ENCODE assay signal across 24 cellular contexts in the genomic region with DNA sequence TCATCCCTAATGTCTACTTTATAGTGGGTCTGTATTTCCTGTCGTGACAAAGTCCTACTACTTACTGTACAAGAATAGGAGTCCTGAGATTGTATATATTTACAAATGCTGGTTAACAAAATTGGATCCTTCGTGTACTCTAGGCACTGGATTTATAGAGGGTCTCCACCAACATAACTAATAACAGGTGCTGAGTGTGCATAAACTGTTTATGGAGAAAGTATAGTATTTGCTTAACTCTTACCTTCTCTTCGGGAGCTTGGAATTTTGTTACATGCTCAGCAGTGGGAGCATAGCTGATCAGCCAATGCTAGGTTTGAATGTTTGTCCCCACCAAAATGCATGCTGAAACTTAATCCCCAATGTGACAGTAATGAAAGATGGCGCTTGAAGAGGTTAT. TPM values are rescaled to one million over a fixed set of nuclear protein-coding genes. Genes with fewer than 3 reads are reported as not detected.
DNase-seq lines count a peak whose midpoint lies in the region; ATAC-seq, FAIRE-seq and TF ChIP-seq lines count a peak whose summit lies in the region.
"Had no signal": no experiment of that assay in that cellular context is flagged by ENCODE, and none has a peak within 500 bp of the region (broad histone marks: within the 10 kb centered on the region; RNA-seq: fewer than 3 reads in every experiment).

No MANE protein-coding gene starts in this region.

- H3K27ac ChIP-seq in HepG2 (ENCODE audit: extremely low read length, insufficient read depth, low read length) (no peak overlapping the region), right lobe of liver (no peak overlapping the region), endodermal cell (ENCODE audit: low read depth, low read length) (no peak overlapping the region), liver (ENCODE audit: low read depth in 1 of 2, low read length in 2 of 2) (no peak overlapping the region)
- H3K27ac ChIP-seq: 22Rv1; A549; BLaER1 treated with 17β-estradiol and CSF1 and Interleukin-3, amounts not matched to agents 10 nM and 100 nM; C4-2B had no signal

- intact Hi-C loops in HepG2 (cut with micrococcal nuclease; ENCODE audit: unreplicated experiment) (no loop called here), right lobe of liver (cut with DNase I) (no loop called here), posterior vena cava (cut with DNase I) (loop anchor here in 1 of 2 donors (10.0 kb wide), 1 partner anchor 129 kb away; no protein-coding TSS in a partner anchor)
- intact Hi-C loops in activated CD4-positive, alpha-beta memory T cell treated with anti-CD3 and anti-CD28 coated beads for 36 hours (cut with micrococcal nuclease): no loop called here

- no peaks in the 10 kb centered on the region for H3K4me1 Mint-ChIP-seq in endodermal cell
- H3K4me1 Mint-ChIP-seq in activated CD4-positive, alpha-beta memory T cell treated with anti-CD3 and anti-CD28 coated beads for 36 hours (ENCODE audit: low read depth): no peaks in the 10 kb centered on the region
- H3K4me1 Mint-ChIP-seq: B cell had no signal

- H3K4me1 ChIP-seq in HepG2 (ENCODE audit: insufficient read depth, low read length) (no peaks in the 10 kb centered on the region), right lobe of liver (no peaks in the 10 kb centered on the region), adipocyte (ENCODE audit: control insufficient read depth, insufficient read depth, low read length) (no peaks in the 10 kb centered on the region), endodermal cell (ENCODE audit: control insufficient read depth, insufficient read depth, low read length) (no peaks in the 10 kb centered on the region), liver (ENCODE audit: control insufficient read depth in 4 of 4, insufficient read depth in 4 of 4, low read length in 3 of 4) (no peaks in the 10 kb centered on the region)
- H3K4me1 ChIP-seq: A549; BLaER1 treated with 17β-estradiol and CSF1 and Interleukin-3, amounts not matched to agents 10 nM and 100 nM; Caco-2 had no signal

- peaks cover 42% of the 10 kb centered on the region for H3K36me3 Mint-ChIP-seq in endodermal cell (ENCODE audit: low read depth)
- H3K36me3 Mint-ChIP-seq in activated CD4-positive, alpha-beta memory T cell treated with anti-CD3 and anti-CD28 coated beads for 36 hours: peaks cover 53% of the 10 kb centered on the region

- H3K4me3 Mint-ChIP-seq in endodermal cell: no peak overlapping the region
- H3K4me3 Mint-ChIP-seq in activated CD4-positive, alpha-beta memory T cell treated with anti-CD3 and anti-CD28 coated beads for 36 hours: no peak overlapping the region
- H3K4me3 Mint-ChIP-seq: B cell; CD4-positive, alpha-beta T cell; CD8-positive, alpha-beta T cell had no signal

- TF ChIP-seq CTCF in HepG2 (CRISPR knock-in tag; IDR thresholded peaks at IDR 0.05) (no peak), right lobe of liver (IDR thresholded peaks at IDR 0.05) (no peak), endodermal cell (conservative IDR thresholded peaks at IDR 0.05) (no peak), liver (IDR thresholded peaks at IDR 0.05; ENCODE audit: low read depth, low read length, missing input control) (no peak)

- peaks cover 3 to 37% of the 10 kb centered on the region in 2 experiments; a peak in 4 of 5 replicates for H3K36me3 ChIP-seq in HepG2 (replicated peaks in 1 of 2; ENCODE audit: control insufficient read depth in 1 of 2, insufficient read depth in 2 of 2, low read length in 2 of 2)
- H3K36me3 ChIP-seq in right lobe of liver: peaks cover 0 to 20% (median 6%) of the 10 kb centered on the region in 4 donors
- peaks cover 41% of the 10 kb centered on the region for H3K36me3 ChIP-seq in adipocyte (ENCODE audit: control insufficient read depth, insufficient read depth, low read length, severe bottlenecking)
- peaks cover 29% of the 10 kb centered on the region for H3K36me3 ChIP-seq in endodermal cell (ENCODE audit: control insufficient read depth, insufficient read depth, low read length)
- H3K36me3 ChIP-seq in liver (ENCODE audit: control insufficient read depth in 4 of 4, insufficient read depth in 3 of 4, low read depth in 1 of 4, low read length in 3 of 4): peaks cover 9 to 36% (median 28%) of the 10 kb centered on the region in 4 donors

- H4K20me1 ChIP-seq in HepG2 (ENCODE audit: insufficient read depth, low read length): no peaks in the 10 kb centered on the region
- H4K20me1 ChIP-seq: BLaER1 treated with 17β-estradiol and CSF1 and Interleukin-3, amounts not matched to agents 10 nM and 100 nM had no signal

- H3K4me2 ChIP-seq in HepG2 (ENCODE audit: low read depth, low read length): no peak overlapping the region
- H3K4me2 ChIP-seq: A549; BLaER1 treated with 17β-estradiol and CSF1 and Interleukin-3, amounts not matched to agents 10 nM and 100 nM had no signal

- no peak for TF ChIP-seq EP300 in HepG2 (IDR thresholded peaks at IDR 0.05; ENCODE audit: low read depth in 2 of 2, low read length in 2 of 2)
- TF ChIP-seq EP300 in HepG2 (CRISPR knock-in tag; IDR thresholded peaks at IDR 0.05; ENCODE audit: borderline replicate concordance): no peak

- FAIRE-seq in HepG2 (lab: Jason Lieb, UNC): no peak
- FAIRE-seq: A549, D721Med, G401.6, GM12891 had no signal

- ATAC-seq in HepG2 (no peak), right lobe of liver (no peak), GM19035 (IDR thresholded peaks at IDR 0.05; ENCODE audit: unreplicated experiment) (no peak)
- ATAC-seq: A549; CD8-positive, alpha-beta T cell had no signal

- H3K4me3 ChIP-seq in HepG2 (replicated peaks in 1 of 3; ENCODE audit: insufficient read depth in 1 of 3, low read depth in 2 of 3, low read length in 3 of 3) (no peak overlapping the region), right lobe of liver (no peak overlapping the region), adipocyte (ENCODE audit: low read length) (peak overlapping the region; percentile 59), endodermal cell (ENCODE audit: low read length) (peak overlapping the region; percentile 35), liver (ENCODE audit: low read depth in 1 of 3, low read length in 3 of 3) (peak overlapping the region in 2 of 3 donors; percentile 42 to 54)
- H3K4me3 ChIP-seq: A549 had no signal

- DNase-seq in HepG2 (ENCODE audit: low spot score) (no peak), right lobe of liver (no peak), adipocyte (ENCODE audit: low read depth) (no peak), endodermal cell (no peak), posterior vena cava (ENCODE audit: low spot score) (no peak)
- DNase-seq in activated CD4-positive, alpha-beta memory T cell treated with anti-CD3 and anti-CD28 coated beads for 36 hours: no peak
- DNase-seq: AML-193; Caco-2; Calu3; CD4-positive, alpha-beta T cell; CD8-positive, alpha-beta T cell; DMS79 treated with DMSO at 0.1 percent for 48 hours; GF-D8 had no signal

- H3K27me3 ChIP-seq in HepG2 (ENCODE audit: control insufficient read depth in 1 of 2, insufficient read depth in 2 of 2, low read length in 2 of 2) (no peaks in the 10 kb centered on the region), right lobe of liver (no peaks in the 10 kb centered on the region), adipocyte (replicated peaks; ENCODE audit: control insufficient read depth, insufficient read depth, low read length) (no peaks in the 10 kb centered on the region), endodermal cell (ENCODE audit: control insufficient read depth, insufficient read depth, low read length, poor library complexity, severe bottlenecking) (no peaks in the 10 kb centered on the region), liver (ENCODE audit: control insufficient read depth in 4 of 4, insufficient read depth in 4 of 4, low read length in 3 of 4) (no peaks in the 10 kb centered on the region)
- H3K27me3 ChIP-seq: BLaER1 treated with 17β-estradiol and CSF1 and Interleukin-3, amounts not matched to agents 10 nM and 100 nM had no signal

- TF ChIP-seq RAD21 in HepG2 (CRISPR knock-in tag; IDR thresholded peaks at IDR 0.05) (no peak), liver (IDR thresholded peaks at IDR 0.05) (no peak)

- TF ChIP-seq POLR2A in HepG2 (IDR thresholded peaks at IDR 0.05; ENCODE audit: insufficient read depth in 1 of 2, low read depth in 2 of 2, low read length in 2 of 2): no peak
- TF ChIP-seq POLR2A in right lobe of liver (IDR thresholded peaks at IDR 0.05): no peak

- peaks cover 88% of the 10 kb centered on the region for H3K9me3 Mint-ChIP-seq in endodermal cell
- peaks cover 60% of the 10 kb centered on the region for H3K9me3 Mint-ChIP-seq in activated CD4-positive, alpha-beta memory T cell treated with anti-CD3 and anti-CD28 coated beads for 36 hours

- BruUV-seq in HepG2 (replicated peaks; lab: Mats Ljungman, UMichigan): no TSS peak

- CTCF ChIA-PET in HepG2 (lab: Yijun Ruan, JAX; ENCODE audit: low intra/inter-chr PET ratio, low total read pairs): no interaction called here
- CTCF ChIA-PET in activated CD4-positive, alpha-beta memory T cell treated with anti-CD3 and anti-CD28 coated beads for 36 hours (lab: Charles Lee): no interaction called here

- no peak overlapping the region for H2AFZ ChIP-seq in HepG2 (ENCODE audit: low read length)

- no peak overlapping the region for H3K9ac ChIP-seq in HepG2 (ENCODE audit: insufficient read depth, low read depth, low read length)
- H3K9ac ChIP-seq in adipocyte (ENCODE audit: low read length): no peak overlapping the region
- no peak overlapping the region for H3K9ac ChIP-seq in endodermal cell (ENCODE audit: extremely low read depth, low read length, poor library complexity, severe bottlenecking)
- H3K9ac ChIP-seq in liver (ENCODE audit: low read depth in 1 of 2, low read length in 2 of 2): no peak overlapping the region
- H3K9ac ChIP-seq: BLaER1 treated with 17β-estradiol and CSF1 and Interleukin-3, amounts not matched to agents 10 nM and 100 nM had no signal

- no peaks in the 10 kb centered on the region for H3K27me3 Mint-ChIP-seq in endodermal cell (ENCODE audit: insufficient read depth)
- H3K27me3 Mint-ChIP-seq in activated CD4-positive, alpha-beta memory T cell treated with anti-CD3 and anti-CD28 coated beads for 36 hours: no peaks in the 10 kb centered on the region
- H3K27me3 Mint-ChIP-seq: B cell; CD4-positive, alpha-beta T cell had no signal

- H3K27ac Mint-ChIP-seq in endodermal cell: no peak overlapping the region
- H3K27ac Mint-ChIP-seq in activated CD4-positive, alpha-beta memory T cell treated with anti-CD3 and anti-CD28 coated beads for 36 hours: no peak overlapping the region
- H3K27ac Mint-ChIP-seq: B cell; CD4-positive, alpha-beta T cell; CD8-positive, alpha-beta T cell had no signal

- POLR2A ChIA-PET in HepG2 (lab: Yijun Ruan, JAX): no interaction called here
- POLR2A ChIA-PET in activated CD4-positive, alpha-beta memory T cell treated with anti-CD3 and anti-CD28 coated beads for 36 hours (lab: Charles Lee): no interaction called here

- peaks cover 51% of the 10 kb centered on the region for H3K9me3 ChIP-seq in HepG2 (ENCODE audit: low read length)
- H3K9me3 ChIP-seq in right lobe of liver: peaks cover 0 to 46% (median 21%) of the 10 kb centered on the region in 4 donors
- peaks cover 79% of the 10 kb centered on the region for H3K9me3 ChIP-seq in adipocyte (ENCODE audit: control insufficient read depth, low read length)
- H3K9me3 ChIP-seq in endodermal cell (ENCODE audit: control insufficient read depth, low read length): peaks cover 77% of the 10 kb centered on the region
- peaks cover 36 to 64% (median 50%) of the 10 kb centered on the region in 4 donors for H3K9me3 ChIP-seq in liver (ENCODE audit: control insufficient read depth in 4 of 4, low read length in 3 of 4)

- 88% methylated on average over 4 of the region's 4 CpGs for WGBS in HepG2 (ENCODE audit: low lambda C conversion rate)
- 91% methylated on average over 4 of the region's 4 CpGs for WGBS in right lobe of liver (ENCODE audit: insufficient coverage, low coverage, low lambda C conversion rate, missing lambda C conversion rate)
- 82 to 100% methylated on average over 2 to 4 of the region's 4 CpGs for WGBS in endodermal cell (ENCODE audit: insufficient coverage in 1 of 2, insufficient read length in 1 of 2), 2 experiments
- WGBS in liver: 96% methylated on average over 4 of the region's 4 CpGs

- in situ Hi-C loops in HepG2 (cut with HindIII; ENCODE audit: extremely low pct_ligation_motif_present, low pct_unique_long_range_greater_than_20kb): no loop called here

- no peaks in the 10 kb centered on the region for H3K79me2 ChIP-seq in HepG2 (ENCODE audit: insufficient read depth, low read length)

RNA-seq across cellular contexts. Expression of a gene that starts 12.1 kb away (rescaled TPM):
- total RNA-seq in HepG2 (2016; rRNA removed; fragmentation: Illumina TruSeq; extraction: Trizol): 6.0 and 8.6 TPM in 2 replicates
- 3.2 and 3.9 TPM in 2 replicates for total RNA-seq in HepG2 (2016; cell fraction: cytosol; rRNA removed; fragmentation: Illumina TruSeq; extraction: Trizol; ENCODE audit: low read depth)
- 6.0 and 8.5 TPM in 2 replicates for total RNA-seq in HepG2 (2016; cell fraction: insoluble cytoplasmic fraction; rRNA removed; fragmentation: Illumina TruSeq; extraction: Trizol)
- 4.6 and 5.1 TPM in 2 replicates for total RNA-seq in HepG2 (2016; cell fraction: membrane; rRNA removed; fragmentation: Illumina TruSeq; extraction: Trizol)
- 3.7 and 5.1 TPM in 2 replicates for total RNA-seq in HepG2 (2016; cell fraction: nucleus; rRNA removed; fragmentation: Illumina TruSeq; extraction: Trizol)
- polyA plus RNA-seq in HepG2 (2011; rRNA removed): 0.57 and 1.0 TPM in 2 replicates
- 0.21 and 0.63 TPM in 2 replicates for polyA plus RNA-seq in HepG2 (2011; cell fraction: cytosol; rRNA removed)
- 0.73 and 0.82 TPM in 2 replicates for polyA plus RNA-seq in HepG2 (2011; cell fraction: nucleus; rRNA removed)
- 0.76 and 0.89 TPM in 2 replicates for polyA plus RNA-seq in HepG2 (2012)
- 0.09 and 0.19 TPM in 2 replicates for polyA plus RNA-seq in HepG2 (2016; cell fraction: cytosol; fragmentation: Illumina TruSeq; extraction: Trizol; ENCODE audit: low read depth)
- 3.2 and 3.4 TPM in 2 replicates for polyA plus RNA-seq in HepG2 (2016; cell fraction: insoluble cytoplasmic fraction; fragmentation: Illumina TruSeq; extraction: Trizol; ENCODE audit: low read depth)
- polyA plus RNA-seq in HepG2 (2016; cell fraction: membrane; fragmentation: Illumina TruSeq; extraction: Trizol; ENCODE audit: low read depth): 0.40 and 0.74 TPM in 2 replicates
- polyA plus RNA-seq in HepG2 (2016; cell fraction: nucleus; fragmentation: Illumina TruSeq; extraction: Trizol; ENCODE audit: insufficient read depth, low read depth): 3.1 and 5.2 TPM in 2 replicates
- polyA minus RNA-seq in HepG2 (2011; rRNA and poly(A)+ RNA removed; ENCODE audit: low replicate concordance): 0.48 TPM in 1 of 2 replicates, not detected in the other
- polyA minus RNA-seq in HepG2 (2011; cell fraction: cytosol; rRNA and poly(A)+ RNA removed): 1.4 and 2.9 TPM in 2 replicates
- 2.2 and 3.0 TPM in 2 replicates for polyA minus RNA-seq in HepG2 (2011; cell fraction: nucleus; rRNA and poly(A)+ RNA removed)
- 1 to 10 TPM in 3 of 6 experiments, under 1 TPM in 3; 0.56 to 2.3 (median 1.3) TPM for total RNA-seq in right lobe of liver
- total RNA-seq in endodermal cell: 1 to 10 TPM; 2.7 to 3.5 TPM
- 2.5 TPM for polyA plus RNA-seq in endodermal cell (2013, experiment 1 of 2)
- polyA plus RNA-seq in endodermal cell (2013, experiment 2 of 2): 2.4 TPM
- total RNA-seq in liver: 1 to 10 TPM; 2.8 to 4.2 TPM
- polyA plus RNA-seq in liver: under 1 TPM; 0.49 to 0.67 TPM
- 1 to 10 TPM; 4.9 to 7.7 TPM for total RNA-seq in posterior vena cava
- total RNA-seq in activated CD4-positive, alpha-beta memory T cell treated with anti-CD3 and anti-CD28 coated beads for 36 hours: 1 to 10 TPM; 2.3 TPM
- polyA plus RNA-seq: A549 had no signal

RNA-seq across cellular contexts. Expression of a gene that starts 19.9 kb away (rescaled TPM):
- total RNA-seq in HepG2 (2016; rRNA removed; fragmentation: Illumina TruSeq; extraction: Trizol) (19.5 and 26.3 TPM in 2 replicates), right lobe of liver (1 to 10 TPM; 2.4 to 4.5 (median 3.6) TPM), endodermal cell (1 to 10 TPM; 2.2 to 3.1 TPM), liver (10 to 100 TPM in 1 of 2 donors, 1 to 10 TPM in 1; 6.2 to 15.8 TPM), posterior vena cava (1 to 10 TPM; 2.9 to 3.1 TPM)
- 4.8 and 5.3 TPM in 2 replicates for total RNA-seq in HepG2 (2016; cell fraction: cytosol; rRNA removed; fragmentation: Illumina TruSeq; extraction: Trizol; ENCODE audit: low read depth)
- total RNA-seq in HepG2 (2016; cell fraction: insoluble cytoplasmic fraction; rRNA removed; fragmentation: Illumina TruSeq; extraction: Trizol): 18.3 and 25.3 TPM in 2 replicates
- 6.5 and 9.3 TPM in 2 replicates for total RNA-seq in HepG2 (2016; cell fraction: membrane; rRNA removed; fragmentation: Illumina TruSeq; extraction: Trizol)
- 11.4 and 13.5 TPM in 2 replicates for total RNA-seq in HepG2 (2016; cell fraction: nucleus; rRNA removed; fragmentation: Illumina TruSeq; extraction: Trizol)
- polyA plus RNA-seq in HepG2 (2011; rRNA removed) (7.1 and 7.5 TPM in 2 replicates), liver (1 to 10 TPM; 2.5 to 7.6 TPM)
- polyA plus RNA-seq in HepG2 (2011; cell fraction: cytosol; rRNA removed): 4.2 and 5.3 TPM in 2 replicates
- polyA plus RNA-seq in HepG2 (2011; cell fraction: nucleus; rRNA removed): 5.2 and 5.7 TPM in 2 replicates
- 5.2 and 6.9 TPM in 2 replicates for polyA plus RNA-seq in HepG2 (2012)
- 1.2 and 1.7 TPM in 2 replicates for polyA plus RNA-seq in HepG2 (2016; cell fraction: cytosol; fragmentation: Illumina TruSeq; extraction: Trizol; ENCODE audit: low read depth)
- polyA plus RNA-seq in HepG2 (2016; cell fraction: insoluble cytoplasmic fraction; fragmentation: Illumina TruSeq; extraction: Trizol; ENCODE audit: low read depth): 19.8 and 21.0 TPM in 2 replicates
- polyA plus RNA-seq in HepG2 (2016; cell fraction: membrane; fragmentation: Illumina TruSeq; extraction: Trizol; ENCODE audit: low read depth): 2.4 and 2.5 TPM in 2 replicates
- polyA plus RNA-seq in HepG2 (2016; cell fraction: nucleus; fragmentation: Illumina TruSeq; extraction: Trizol; ENCODE audit: insufficient read depth, low read depth): 7.9 and 14.1 TPM in 2 replicates
- polyA minus RNA-seq in HepG2 (2011; rRNA and poly(A)+ RNA removed; ENCODE audit: low replicate concordance): 6.6 TPM in 1 of 2 replicates, not detected in the other
- 6.7 and 7.1 TPM in 2 replicates for polyA minus RNA-seq in HepG2 (2011; cell fraction: cytosol; rRNA and poly(A)+ RNA removed)
- 17.3 and 20.3 TPM in 2 replicates for polyA minus RNA-seq in HepG2 (2011; cell fraction: nucleus; rRNA and poly(A)+ RNA removed)
- polyA plus RNA-seq in endodermal cell (2013, experiment 1 of 2): 1.7 TPM
- polyA plus RNA-seq in endodermal cell (2013, experiment 2 of 2): 1.3 TPM
- 1 to 10 TPM; 6.1 to 6.3 TPM for total RNA-seq in activated CD4-positive, alpha-beta memory T cell treated with anti-CD3 and anti-CD28 coated beads for 36 hours
- total RNA-seq: A172 had no signal
- polyA plus RNA-seq: A549 had no signal

RNA-seq across cellular contexts. Expression of a gene that starts 47.7 kb away (rescaled TPM):
- total RNA-seq in HepG2 (2016; rRNA removed; fragmentation: Illumina TruSeq; extraction: Trizol) (17.9 and 27.0 TPM in 2 replicates), right lobe of liver (1 to 10 TPM; 2.3 to 2.8 (median 2.7) TPM), endodermal cell (1 to 10 TPM; 8.6 to 9.1 TPM), liver (1 to 10 TPM; 2.8 to 5.3 TPM), posterior vena cava (1 to 10 TPM; 4.1 to 4.6 TPM)
- total RNA-seq in HepG2 (2016; cell fraction: cytosol; rRNA removed; fragmentation: Illumina TruSeq; extraction: Trizol; ENCODE audit: low read depth): 4.5 and 5.5 TPM in 2 replicates
- 17.8 and 28.0 TPM in 2 replicates for total RNA-seq in HepG2 (2016; cell fraction: insoluble cytoplasmic fraction; rRNA removed; fragmentation: Illumina TruSeq; extraction: Trizol)
- 10.2 and 12.9 TPM in 2 replicates for total RNA-seq in HepG2 (2016; cell fraction: membrane; rRNA removed; fragmentation: Illumina TruSeq; extraction: Trizol)
- 17.5 and 19.9 TPM in 2 replicates for total RNA-seq in HepG2 (2016; cell fraction: nucleus; rRNA removed; fragmentation: Illumina TruSeq; extraction: Trizol)
- polyA plus RNA-seq in HepG2 (2011; rRNA removed) (4.7 and 7.7 TPM in 2 replicates), liver (1 to 10 TPM; 1.6 to 2.2 TPM)
- 2.5 and 3.3 TPM in 2 replicates for polyA plus RNA-seq in HepG2 (2011; cell fraction: cytosol; rRNA removed)
- 4.9 and 6.2 TPM in 2 replicates for polyA plus RNA-seq in HepG2 (2011; cell fraction: nucleus; rRNA removed)
- polyA plus RNA-seq in HepG2 (2012): 5.2 and 5.9 TPM in 2 replicates
- 0.52 and 0.70 TPM in 2 replicates for polyA plus RNA-seq in HepG2 (2016; cell fraction: cytosol; fragmentation: Illumina TruSeq; extraction: Trizol; ENCODE audit: low read depth)
- polyA plus RNA-seq in HepG2 (2016; cell fraction: insoluble cytoplasmic fraction; fragmentation: Illumina TruSeq; extraction: Trizol; ENCODE audit: low read depth): 13.3 and 14.1 TPM in 2 replicates
- polyA plus RNA-seq in HepG2 (2016; cell fraction: membrane; fragmentation: Illumina TruSeq; extraction: Trizol; ENCODE audit: low read depth): 1.5 and 1.7 TPM in 2 replicates
- 17.2 and 18.4 TPM in 2 replicates for polyA plus RNA-seq in HepG2 (2016; cell fraction: nucleus; fragmentation: Illumina TruSeq; extraction: Trizol; ENCODE audit: insufficient read depth, low read depth)
- 1.4 and 4.5 TPM in 2 replicates for polyA minus RNA-seq in HepG2 (2011; rRNA and poly(A)+ RNA removed; ENCODE audit: low replicate concordance)
- 6.2 and 6.7 TPM in 2 replicates for polyA minus RNA-seq in HepG2 (2011; cell fraction: cytosol; rRNA and poly(A)+ RNA removed)
- polyA minus RNA-seq in HepG2 (2011; cell fraction: nucleus; rRNA and poly(A)+ RNA removed): 22.3 and 26.4 TPM in 2 replicates
- 4.3 TPM for polyA plus RNA-seq in endodermal cell (2013, experiment 1 of 2)
- 4.3 TPM for polyA plus RNA-seq in endodermal cell (2013, experiment 2 of 2)
- 1 to 10 TPM; 4.2 to 4.7 TPM for total RNA-seq in activated CD4-positive, alpha-beta memory T cell treated with anti-CD3 and anti-CD28 coated beads for 36 hours

RNA-seq across cellular contexts. Expression of a gene that starts 58.7 kb away (rescaled TPM):
- 15.7 and 16.6 TPM in 2 replicates for total RNA-seq in HepG2 (2016; rRNA removed; fragmentation: Illumina TruSeq; extraction: Trizol)
- 2.9 and 5.0 TPM in 2 replicates for total RNA-seq in HepG2 (2016; cell fraction: cytosol; rRNA removed; fragmentation: Illumina TruSeq; extraction: Trizol; ENCODE audit: low read depth)
- total RNA-seq in HepG2 (2016; cell fraction: insoluble cytoplasmic fraction; rRNA removed; fragmentation: Illumina TruSeq; extraction: Trizol): 16.5 and 17.8 TPM in 2 replicates
- 7.2 and 9.3 TPM in 2 replicates for total RNA-seq in HepG2 (2016; cell fraction: membrane; rRNA removed; fragmentation: Illumina TruSeq; extraction: Trizol)
- total RNA-seq in HepG2 (2016; cell fraction: nucleus; rRNA removed; fragmentation: Illumina TruSeq; extraction: Trizol): 16.5 and 22.5 TPM in 2 replicates
- 6.6 and 6.9 TPM in 2 replicates for polyA plus RNA-seq in HepG2 (2011; rRNA removed)
- polyA plus RNA-seq in HepG2 (2011; cell fraction: cytosol; rRNA removed): 2.4 and 3.2 TPM in 2 replicates
- polyA plus RNA-seq in HepG2 (2011; cell fraction: nucleus; rRNA removed): 9.0 and 10.3 TPM in 2 replicates
- polyA plus RNA-seq in HepG2 (2012): 5.8 and 6.8 TPM in 2 replicates
- 0.80 and 0.85 TPM in 2 replicates for polyA plus RNA-seq in HepG2 (2016; cell fraction: cytosol; fragmentation: Illumina TruSeq; extraction: Trizol; ENCODE audit: low read depth)
- 9.5 and 10.5 TPM in 2 replicates for polyA plus RNA-seq in HepG2 (2016; cell fraction: insoluble cytoplasmic fraction; fragmentation: Illumina TruSeq; extraction: Trizol; ENCODE audit: low read depth)
- polyA plus RNA-seq in HepG2 (2016; cell fraction: membrane; fragmentation: Illumina TruSeq; extraction: Trizol; ENCODE audit: low read depth): 2.0 and 2.4 TPM in 2 replicates
- 49.9 and 53.3 TPM in 2 replicates for polyA plus RNA-seq in HepG2 (2016; cell fraction: nucleus; fragmentation: Illumina TruSeq; extraction: Trizol; ENCODE audit: insufficient read depth, low read depth)
- polyA minus RNA-seq in HepG2 (2011; rRNA and poly(A)+ RNA removed; ENCODE audit: low replicate concordance): 2.9 and 3.8 TPM in 2 replicates
- polyA minus RNA-seq in HepG2 (2011; cell fraction: cytosol; rRNA and poly(A)+ RNA removed): 3.9 and 4.5 TPM in 2 replicates
- 16.4 and 18.2 TPM in 2 replicates for polyA minus RNA-seq in HepG2 (2011; cell fraction: nucleus; rRNA and poly(A)+ RNA removed)
- total RNA-seq in right lobe of liver: 10 to 100 TPM in 1 of 6 experiments, 1 to 10 TPM in 5; 4.9 to 11.6 (median 6.2) TPM
- 1 to 10 TPM; 9.5 TPM for total RNA-seq in endodermal cell
- polyA plus RNA-seq in endodermal cell (2013, experiment 1 of 2): 5.7 TPM
- 5.1 TPM for polyA plus RNA-seq in endodermal cell (2013, experiment 2 of 2)
- 10 to 100 TPM in 1 of 2 donors, 1 to 10 TPM in 1; 7.1 to 17.9 TPM for total RNA-seq in liver
- 1 to 10 TPM; 4.1 to 6.6 TPM for polyA plus RNA-seq in liver
- 10 to 100 TPM; 12.0 to 14.5 TPM for total RNA-seq in posterior vena cava
- total RNA-seq in activated CD4-positive, alpha-beta memory T cell treated with anti-CD3 and anti-CD28 coated beads for 36 hours: 1 to 10 TPM; 7.5 to 8.9 TPM

Comparison
In these comparisons a context has a peak if more than half of its experiments do, and no peak if none do; other contexts are left out.
1. H3K4me3 ChIP-seq: peak in adipocyte (single experiment), endodermal cell (single experiment) and liver (2 of 3); none in HepG2 (0 of 3) and right lobe of liver (0 of 3).